ENCODE assay signal across 9 cellular contexts in the genomic region with DNA sequence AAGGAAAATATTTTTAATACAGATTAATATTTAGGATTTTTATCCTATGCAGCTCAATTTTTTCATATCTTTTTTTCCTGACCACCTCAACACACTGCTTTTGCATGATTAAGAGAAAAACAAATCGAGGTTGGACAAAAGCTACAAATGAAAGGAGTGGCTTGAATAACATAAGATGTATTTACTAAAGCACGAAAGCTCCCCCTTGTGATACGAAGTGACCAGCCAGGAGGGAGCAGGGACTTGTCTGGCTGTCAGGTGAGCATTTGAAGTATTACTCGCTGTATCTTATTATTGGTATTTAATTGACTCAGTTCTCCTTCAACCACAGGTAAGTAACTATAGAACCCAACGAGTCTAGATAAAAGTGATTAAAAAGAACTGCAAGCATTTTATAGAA.
A peak's percentile ranks its signal among the peaks of the same experiment; 100 is the strongest.
DNase-seq lines count a peak whose midpoint lies in the region; ATAC-seq and TF ChIP-seq lines count a peak whose summit lies in the region.
"Had no signal": no experiment of that assay in that cellular context is flagged by ENCODE, and none has a peak within 500 bp of the region (broad histone marks: within the 10 kb centered on the region; RNA-seq: fewer than 3 reads in every experiment).

No MANE protein-coding gene starts in this region.

- no peak for ATAC-seq in HG02852 (IDR thresholded peaks at IDR 0.05; ENCODE audit: unreplicated experiment)

- POLR2A ChIA-PET in GM10248 (lab: Yijun Ruan, JAX), result no interaction called here

- no peak overlapping the region for H3K9ac ChIP-seq in liver (ENCODE audit: low read depth in 1 of 2, low read length in 2 of 2)

- H3K27ac ChIP-seq in liver (ENCODE audit: low read depth in 1 of 2, low read length in 2 of 2), result no peak overlapping the region

- no peaks in the 10 kb centered on the region for H3K9me3 ChIP-seq in liver (ENCODE audit: control insufficient read depth in 4 of 4, low read length in 3 of 4)

- H3K4me1 ChIP-seq in liver (ENCODE audit: control insufficient read depth in 4 of 4, insufficient read depth in 4 of 4, low read length in 3 of 4), result peaks cover 0 to under 1% (median 0%) of the 10 kb centered on the region in 4 donors

- no peak for DNase-seq in GM10248 (ENCODE audit: extremely low spot score)
- DNase-seq in NCI-H1105 treated with DMSO at 0.1 percent for 48 hours (lab: John Stamatoyannopoulos, UW), result peak; percentile 48
- DNase-seq in SHP77 treated with DMSO at 0.1 percent for 48 hours (lab: John Stamatoyannopoulos, UW), result peak; percentile 86
- no peak for DNase-seq in activated T-cell treated with anti-CD3 and anti-CD28 coated beads, Interleukin-2, amount 50 U/mL, for 1 hour
- no peak for DNase-seq in germinal center (ENCODE audit: low spot score)
- DNase-seq in SKM-1 (lab: John Stamatoyannopoulos, UW; ENCODE audit: unreplicated experiment), result no peak
- DNase-seq: aorta had no signal

- 16% methylated on average over 5 of the region's 5 CpGs for WGBS in liver

- no peaks in the 10 kb centered on the region for H3K27me3 ChIP-seq in liver (ENCODE audit: control insufficient read depth in 4 of 4, insufficient read depth in 4 of 4, low read length in 3 of 4)

- TF ChIP-seq CTCF in GM10248 (IDR thresholded peaks at IDR 0.05; ENCODE audit: control extremely low read depth, extremely low read depth, low read depth, missing control alignments) (peak; percentile 14), liver (IDR thresholded peaks at IDR 0.05; ENCODE audit: low read depth, low read length, missing input control) (peak; percentile 50)

- H3K36me3 ChIP-seq in liver (ENCODE audit: control insufficient read depth in 4 of 4, insufficient read depth in 3 of 4, low read depth in 1 of 4, low read length in 3 of 4), result no peaks in the 10 kb centered on the region

- peak; percentile 76 to 77 for TF ChIP-seq RAD21 in liver (IDR thresholded peaks at IDR 0.05)

- CTCF ChIA-PET in GM10248 (lab: Yijun Ruan, JAX), result interaction anchor here (1.4 kb wide), 1 partner anchor 11 kb away, joined by 3 read pairs; no protein-coding TSS in a partner anchor

- no peak overlapping the region for H3K4me3 ChIP-seq in liver (ENCODE audit: low read depth in 1 of 3, low read length in 3 of 3)

TF ChIP-seq in liver, 16 proteins besides CTCF, POLR2A, EP300 and RAD21:
- TF ChIP-seq, protein P1, sequence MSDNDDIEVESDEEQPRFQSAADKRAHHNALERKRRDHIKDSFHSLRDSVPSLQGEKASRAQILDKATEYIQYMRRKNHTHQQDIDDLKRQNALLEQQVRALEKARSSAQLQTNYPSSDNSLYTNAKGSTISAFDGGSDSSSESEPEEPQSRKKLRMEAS (IDR thresholded peaks at IDR 0.05), result no peak
- TF ChIP-seq JUND (IDR thresholded peaks at IDR 0.05) (no peak), FOXA1 (IDR thresholded peaks at IDR 0.05) (no peak), GABPA (IDR thresholded peaks at IDR 0.05 in 1 of 2, conservative IDR thresholded peaks at IDR 0.05 in 1 of 2) (no peak), YY1 (IDR thresholded peaks at IDR 0.05) (no peak), HNF4G (IDR thresholded peaks at IDR 0.05) (no peak), HNF4A (conservative IDR thresholded peaks at IDR 0.05) (no peak), SP1 (IDR thresholded peaks at IDR 0.05) (no peak), FOXA2 (IDR thresholded peaks at IDR 0.05) (no peak), NR2F2 (IDR thresholded peaks at IDR 0.05) (no peak), RXRA (IDR thresholded peaks at IDR 0.05) (no peak), TAF1 (conservative IDR thresholded peaks at IDR 0.05) (no peak), EGR1 (IDR thresholded peaks at IDR 0.05; ENCODE audit: low read depth in 2 of 2) (no peak)
- TF ChIP-seq, protein P2, sequence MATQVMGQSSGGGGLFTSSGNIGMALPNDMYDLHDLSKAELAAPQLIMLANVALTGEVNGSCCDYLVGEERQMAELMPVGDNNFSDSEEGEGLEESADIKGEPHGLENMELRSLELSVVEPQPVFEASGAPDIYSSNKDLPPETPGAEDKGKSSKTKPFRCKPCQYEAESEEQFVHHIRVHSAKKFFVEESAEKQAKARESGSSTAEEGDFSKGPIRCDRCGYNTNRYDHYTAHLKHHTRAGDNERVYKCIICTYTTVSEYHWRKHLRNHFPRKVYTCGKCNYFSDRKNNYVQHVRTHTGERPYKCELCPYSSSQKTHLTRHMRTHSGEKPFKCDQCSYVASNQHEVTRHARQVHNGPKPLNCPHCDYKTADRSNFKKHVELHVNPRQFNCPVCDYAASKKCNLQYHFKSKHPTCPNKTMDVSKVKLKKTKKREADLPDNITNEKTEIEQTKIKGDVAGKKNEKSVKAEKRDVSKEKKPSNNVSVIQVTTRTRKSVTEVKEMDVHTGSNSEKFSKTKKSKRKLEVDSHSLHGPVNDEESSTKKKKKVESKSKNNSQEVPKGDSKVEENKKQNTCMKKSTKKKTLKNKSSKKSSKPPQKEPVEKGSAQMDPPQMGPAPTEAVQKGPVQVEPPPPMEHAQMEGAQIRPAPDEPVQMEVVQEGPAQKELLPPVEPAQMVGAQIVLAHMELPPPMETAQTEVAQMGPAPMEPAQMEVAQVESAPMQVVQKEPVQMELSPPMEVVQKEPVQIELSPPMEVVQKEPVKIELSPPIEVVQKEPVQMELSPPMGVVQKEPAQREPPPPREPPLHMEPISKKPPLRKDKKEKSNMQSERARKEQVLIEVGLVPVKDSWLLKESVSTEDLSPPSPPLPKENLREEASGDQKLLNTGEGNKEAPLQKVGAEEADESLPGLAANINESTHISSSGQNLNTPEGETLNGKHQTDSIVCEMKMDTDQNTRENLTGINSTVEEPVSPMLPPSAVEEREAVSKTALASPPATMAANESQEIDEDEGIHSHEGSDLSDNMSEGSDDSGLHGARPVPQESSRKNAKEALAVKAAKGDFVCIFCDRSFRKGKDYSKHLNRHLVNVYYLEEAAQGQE (IDR thresholded peaks at IDR 0.05), result no peak
- TF ChIP-seq, protein P3, sequence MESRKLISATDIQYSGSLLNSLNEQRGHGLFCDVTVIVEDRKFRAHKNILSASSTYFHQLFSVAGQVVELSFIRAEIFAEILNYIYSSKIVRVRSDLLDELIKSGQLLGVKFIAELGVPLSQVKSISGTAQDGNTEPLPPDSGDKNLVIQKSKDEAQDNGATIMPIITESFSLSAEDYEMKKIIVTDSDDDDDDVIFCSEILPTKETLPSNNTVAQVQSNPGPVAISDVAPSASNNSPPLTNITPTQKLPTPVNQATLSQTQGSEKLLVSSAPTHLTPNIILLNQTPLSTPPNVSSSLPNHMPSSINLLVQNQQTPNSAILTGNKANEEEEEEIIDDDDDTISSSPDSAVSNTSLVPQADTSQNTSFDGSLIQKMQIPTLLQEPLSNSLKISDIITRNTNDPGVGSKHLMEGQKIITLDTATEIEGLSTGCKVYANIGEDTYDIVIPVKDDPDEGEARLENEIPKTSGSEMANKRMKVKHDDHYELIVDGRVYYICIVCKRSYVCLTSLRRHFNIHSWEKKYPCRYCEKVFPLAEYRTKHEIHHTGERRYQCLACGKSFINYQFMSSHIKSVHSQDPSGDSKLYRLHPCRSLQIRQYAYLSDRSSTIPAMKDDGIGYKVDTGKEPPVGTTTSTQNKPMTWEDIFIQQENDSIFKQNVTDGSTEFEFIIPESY (IDR thresholded peaks at IDR 0.05), result no peak
TF ChIP-seq in liver: peak in this region for 0.

Comparison
In these comparisons a context has a peak if more than half of its experiments do, and no peak if none do; other contexts are left out.
1. DNase-seq: peak in NCI-H1105 treated with DMSO at 0.1 percent for 48 hours (single experiment) and SHP77 treated with DMSO at 0.1 percent for 48 hours (single experiment); none in GM10248 (single experiment), activated T-cell treated with anti-CD3 and anti-CD28 coated beads, Interleukin-2, amount 50 U/mL, for 1 hour (single experiment), germinal center (single experiment) and SKM-1 (single experiment).